8 cellular contexts compared by ENCODE assay signal in genomic region chr19:14571695-14572490, GRCh38. TPM values are rescaled to one million over a fixed set of nuclear protein-coding genes. Genes with fewer than 3 reads are reported as not detected.
DNase-seq lines count a peak whose midpoint lies in the region; ATAC-seq and TF ChIP-seq lines count a peak whose summit lies in the region.

TSS of gene NDUFB7 (minus strand) at chr19:14572066. CDS start at chr19:14572000, 66 bp downstream.

- peak within 1 kb of the TSS; percentile 76 for H3K9ac ChIP-seq in DND-41 (ENCODE audit: low read depth, low read length)
- H3K9ac ChIP-seq in KMS-11: peak within 1 kb of the TSS; percentile 65; the same call in 1 of the 2 replicates

- H2AFZ ChIP-seq in DND-41 (ENCODE audit: low read depth, low read length) (peak within 1 kb of the TSS; percentile 94), KMS-11 (ENCODE audit: low read depth) (peak within 1 kb of the TSS; percentile 60)

- H3K79me2 ChIP-seq in DND-41 (ENCODE audit: insufficient read depth, low read length): peaks cover 33% of the 10 kb centered on the region
- peaks cover 9% of the 10 kb centered on the region; the same call in 1 of the 2 replicates for H3K79me2 ChIP-seq in KMS-11 (ENCODE audit: insufficient read depth, low read depth)

- WGBS in esophagus muscularis mucosa: 9% methylated on average over 12 of the region's 40 CpGs

- peak within 1 kb of the TSS; percentile 71 to 94 for H3K4me3 ChIP-seq in DND-41 (ENCODE audit: low read depth in 1 of 2, low read length in 2 of 2)
- peak within 1 kb of the TSS; percentile 57 for H3K4me3 ChIP-seq in KMS-11 (IDR thresholded peaks at IDR 0.05; ENCODE audit: insufficient read depth, low read depth, low read length)
- H3K4me3 ChIP-seq in Panc1 (ENCODE audit: low read depth in 2 of 2, low read length in 2 of 2): peak within 1 kb of the TSS; percentile 60 to 76
- H3K4me3 ChIP-seq in esophagus muscularis mucosa: peak within 1 kb of the TSS; percentile 86 to 99 (median 94)

- H3K27ac ChIP-seq in DND-41 (ENCODE audit: low read length) (peak within 1 kb of the TSS; percentile 92), KMS-11 (peak within 1 kb of the TSS; percentile 40), Panc1 (ENCODE audit: low read length) (peak within 1 kb of the TSS; percentile 85), esophagus muscularis mucosa (replicated peaks in 1 of 4) (peak within 1 kb of the TSS; percentile 72 to 88 (median 83))

- H3K27me3 ChIP-seq in DND-41 (ENCODE audit: insufficient read depth, low read length, poor library complexity) (no peaks in the 10 kb centered on the region), KMS-11 (ENCODE audit: insufficient read depth, low read depth) (no peaks in the 10 kb centered on the region), Panc1 (ENCODE audit: control insufficient read depth, insufficient read depth, low read length) (no peaks in the 10 kb centered on the region), esophagus muscularis mucosa (no peaks in the 10 kb centered on the region)

- ATAC-seq in DND-41 (ENCODE audit: insufficient read depth, low read depth) (peak; percentile 97), GM21737 (IDR thresholded peaks at IDR 0.05; ENCODE audit: unreplicated experiment) (peak; percentile 81), Panc1 (peak; percentile 95)

- peak; percentile 93 for DNase-seq in DND-41
- peak; percentile 82 for DNase-seq in Panc1 (ENCODE audit: low read depth, low spot score)
- DNase-seq in activated T-cell treated with anti-CD3 and anti-CD28 coated beads, Interleukin-2, amount 50 U/mL, for 48 hours: peak; percentile 92 to 93
- peak; percentile 96 for DNase-seq in esophagus muscularis mucosa (ENCODE audit: extremely low spot score)
- peak; percentile 94 for DNase-seq in myocyte (ENCODE audit: low read depth)
- DNase-seq in stimulated activated CD8-positive, alpha-beta memory T cell treated with anti-CD3 and anti-CD28 coated beads, Interleukin-7, amount 100 ng/mL, for 48 hours (ENCODE audit: extremely low read depth in 1 of 2, low read depth in 1 of 2): peak; percentile 86 to 89

- H3K9me3 ChIP-seq in DND-41 (ENCODE audit: insufficient read depth, low read length, severe bottlenecking): no peaks in the 10 kb centered on the region
- H3K9me3 ChIP-seq in Panc1 (ENCODE audit: control insufficient read depth, insufficient read depth, low read depth, low read length): no peaks in the 10 kb centered on the region
- H3K9me3 ChIP-seq in esophagus muscularis mucosa: no peaks in the 10 kb centered on the region

- intact Hi-C loops in Panc1 (cut with micrococcal nuclease; ENCODE audit: unreplicated experiment) (no loop called here), esophagus muscularis mucosa (cut with DNase I) (no loop called here)

- TSS peak; percentile 72 for BruUV-seq in Panc1 (replicated peaks; lab: Mats Ljungman, UMichigan)

- no peak for TF ChIP-seq POLR2A in esophagus muscularis mucosa (IDR thresholded peaks at IDR 0.05; ENCODE audit: low read depth)

- CTCF ChIA-PET in Panc1 (lab: Charles Lee): interaction anchor here (0.7 to 1.0 kb wide), 2 partner anchors 15 to 115 kb away, joined by 3 to 4 read pairs; no protein-coding TSS in a partner anchor

- H3K4me1 ChIP-seq in DND-41 (ENCODE audit: insufficient read depth, low read length) (peaks cover 36% of the 10 kb centered on the region), KMS-11 (ENCODE audit: low read depth, poor library complexity, severe bottlenecking) (peaks cover 13% of the 10 kb centered on the region), Panc1 (ENCODE audit: control insufficient read depth, insufficient read depth, low read length) (peaks cover 3% of the 10 kb centered on the region), esophagus muscularis mucosa (peaks cover 22 to 51% (median 39%) of the 10 kb centered on the region in 4 donors)

- in situ Hi-C loops in Panc1 (cut with HindIII; ENCODE audit: low pct_unique_long_range_greater_than_20kb, low sequenced_read_pairs): no loop called here

- H3K4me2 ChIP-seq in DND-41 (ENCODE audit: insufficient read depth, low read length) (peak within 1 kb of the TSS; percentile 95), KMS-11 (peak within 1 kb of the TSS; percentile 68)

- peaks cover 14% of the 10 kb centered on the region; the same call in 1 of the 2 replicates for H4K20me1 ChIP-seq in DND-41 (ENCODE audit: insufficient read depth, low read length)
- no peaks in the 10 kb centered on the region for H4K20me1 ChIP-seq in KMS-11 (ENCODE audit: insufficient read depth)

- POLR2A ChIA-PET in Panc1 (lab: Charles Lee): no interaction called here

- TF ChIP-seq CTCF in DND-41 (IDR thresholded peaks at IDR 0.05; ENCODE audit: borderline replicate concordance, extremely low read depth, low read length, poor library complexity, severe bottlenecking) (peak; percentile 99), KMS-11 (conservative IDR thresholded peaks at IDR 0.05; ENCODE audit: low read depth, low read length) (peak; percentile 39), Panc1 (IDR thresholded peaks at IDR 0.05) (peak; percentile 92), esophagus muscularis mucosa (IDR thresholded peaks at IDR 0.05) (peak; percentile 81 to 94 (median 85))

- H3K36me3 ChIP-seq in DND-41 (ENCODE audit: insufficient read depth, low read length): peaks cover 15% of the 10 kb centered on the region
- no peaks in the 10 kb centered on the region for H3K36me3 ChIP-seq in KMS-11 (ENCODE audit: insufficient read depth)
- H3K36me3 ChIP-seq in Panc1 (ENCODE audit: control insufficient read depth, insufficient read depth, low read length): peaks cover 2% of the 10 kb centered on the region; the same call in 1 of the 2 replicates
- peaks cover 0 to 19% (median 16%) of the 10 kb centered on the region in 4 donors for H3K36me3 ChIP-seq in esophagus muscularis mucosa

- TF ChIP-seq EP300 in esophagus muscularis mucosa (IDR thresholded peaks at IDR 0.05): no peak

RNA-seq across cellular contexts. Expression of gene NDUFB7, which starts in this region (rescaled TPM):
- total RNA-seq in Panc1 (2021; ENCODE audit: unreplicated experiment): 180 TPM
- polyA plus RNA-seq in Panc1 (2012; ENCODE audit: insufficient read length): 341 TPM
- 100 to 1,000 TPM; 297 to 522 (median 319) TPM for total RNA-seq in esophagus muscularis mucosa
- 256 and 328 TPM in 2 replicates for total RNA-seq in myocyte
- polyA plus RNA-seq in myocyte (2012): 282 TPM

Comparison
In these comparisons a context has a peak if more than half of its experiments do, and no peak if none do; other contexts are left out.
1. Peak in every context shown above with its lines: DNase-seq, ATAC-seq, H3K4me3 ChIP-seq and H3K27ac ChIP-seq.
2. H3K27ac ChIP-seq: peak in every context shown above with its lines; median percentile 92 in DND-41; 85 in Panc1; 83 in esophagus muscularis mucosa; 40 in KMS-11.
3. CTCF ChIP-seq: peak in every context shown above with its lines; median percentile 99 in DND-41; 92 in Panc1; 85 in esophagus muscularis mucosa; 39 in KMS-11.